25 cellular contexts compared by ENCODE assay signal in genomic region chr9:37986771-37987258, GRCh38.
DNase-seq lines count a peak whose midpoint lies in the region; ATAC-seq, FAIRE-seq and TF ChIP-seq lines count a peak whose summit lies in the region.
"Had no signal": no experiment of that assay in that cellular context is flagged by ENCODE, and none has a peak within 500 bp of the region (broad histone marks: within the 10 kb centered on the region; RNA-seq: fewer than 3 reads in every experiment).

No MANE protein-coding gene starts in this region.

- no peaks in the 10 kb centered on the region for H3K79me1 ChIP-seq in neuronal stem cell (ENCODE audit: low read depth, low read length)

- H2AFZ ChIP-seq in neuronal stem cell (ENCODE audit: low read length) = no peak overlapping the region

- peak overlapping the region; percentile 58 for H2AK5ac ChIP-seq in neuronal stem cell (ENCODE audit: low read depth, low read length)

- POLR2A ChIA-PET in CD8-positive, alpha-beta memory T cell (lab: Charles Lee) = no interaction called here

- H4K8ac ChIP-seq in neuronal stem cell (ENCODE audit: low read depth, low read length) = no peak overlapping the region

- H2BK5ac ChIP-seq in neuronal stem cell (ENCODE audit: low read length) = peak overlapping the region; percentile 29

- H3K27ac ChIP-seq in angular gyrus (ENCODE audit: low read depth, low read length) (peak overlapping the region; percentile 93), neuronal stem cell (replicated peaks; ENCODE audit: low read length) (no peak overlapping the region), tibial nerve (no peak overlapping the region)
- H3K27ac ChIP-seq in CD8-positive, alpha-beta memory T cell (ENCODE audit: low read depth, low read length) = no peak overlapping the region
- H3K27ac ChIP-seq: gastrocnemius medialis, HL-60, thyroid gland, WERI-Rb-1 had no signal

- no peak for DNase-seq in stimulated activated naive CD8-positive, alpha-beta T cell treated with anti-CD3 and anti-CD28 coated beads, Interleukin-15, amount 100 ng/mL, for 72 hours
- DNase-seq in stimulated activated naive CD8-positive, alpha-beta T cell treated with anti-CD3 and anti-CD28 coated beads, Interleukin-15, Interleukin-2, amounts not matched to agents 100 U/mL and 50 U/mL, for 24 hours = no peak
- DNase-seq in neuronal stem cell (ENCODE audit: low spot score) (no peak), GM19239 (ENCODE audit: insufficient read length, low spot score) (no peak), tibial nerve (ENCODE audit: low spot score in 2 of 2) (no peak), NCI-H526 treated with DMSO at 0.1 percent for 48 hours (lab: John Stamatoyannopoulos, UW) (no peak)
- DNase-seq in CD8-positive, alpha-beta memory T cell = no peak
- DNase-seq: activated CD8-positive, alpha-beta T cell treated with anti-CD3 and anti-CD28 coated beads for 36 hours; activated T-cell treated with anti-CD3 and anti-CD28 coated beads, Interleukin-2, amount 50 U/mL, for 24 hours; body of pancreas; dermis blood vessel endothelial cell; DMS79 treated with DMSO at 0.1 percent for 48 hours; gastrocnemius medialis; KG1; MV-4-11; NCI-H1930; stimulated activated CD4-positive, alpha-beta T cell treated with anti-CD3 and anti-CD28 coated beads, Interleukin-4, amount 100 ng/mL, for 1 hour; T-helper 17 cell; thyroid gland; WERI-Rb-1 had no signal

- H3K9ac ChIP-seq in neuronal stem cell (ENCODE audit: low read depth, low read length, poor library complexity) = no peak overlapping the region

- no peak overlapping the region for H3K23ac ChIP-seq in neuronal stem cell (ENCODE audit: low read depth, low read length, poor library complexity)

- no peaks in the 10 kb centered on the region for H3K9me3 Mint-ChIP-seq in stimulated activated naive CD8-positive, alpha-beta T cell treated with anti-CD3 and anti-CD28 coated beads, Interleukin-15, amount 100 ng/mL, for 72 hours
- H3K9me3 Mint-ChIP-seq in CD8-positive, alpha-beta memory T cell = no peaks in the 10 kb centered on the region
- H3K9me3 Mint-ChIP-seq: activated CD8-positive, alpha-beta T cell treated with anti-CD3 and anti-CD28 coated beads for 36 hours; activated naive CD4-positive, alpha-beta T cell treated with anti-CD3 and anti-CD28 coated beads, Interleukin-2, amount 50 U/mL, for 72 hours; activated T-cell treated with anti-CD3 and anti-CD28 coated beads, Interleukin-2, amount 50 U/mL, for 24 hours had no signal

- H3K36me3 Mint-ChIP-seq in CD8-positive, alpha-beta memory T cell = no peaks in the 10 kb centered on the region
- H3K36me3 Mint-ChIP-seq: activated naive CD4-positive, alpha-beta T cell treated with anti-CD3 and anti-CD28 coated beads, Interleukin-2, amount 50 U/mL, for 72 hours had no signal

- no CpG with 5 or more reads among the region's 15 CpGs for WGBS in neuronal stem cell (ENCODE audit: extremely low coverage in 2 of 2, insufficient read length in 2 of 2, insufficient replicate concordance in 1 of 2), 2 donors
- 81 to 95% methylated on average over 10 to 15 of the region's 15 CpGs for WGBS in tibial nerve, 2 donors

- no peak for TF ChIP-seq POLR2A in tibial nerve (IDR thresholded peaks at IDR 0.05)

- H3K27me3 ChIP-seq in neuronal stem cell (ENCODE audit: control insufficient read depth in 3 of 3, insufficient read depth in 3 of 3, low read depth in 1 of 3, low read length in 3 of 3) (no peaks in the 10 kb centered on the region), tibial nerve (no peaks in the 10 kb centered on the region)
- no peaks in the 10 kb centered on the region for H3K27me3 ChIP-seq in CD8-positive, alpha-beta memory T cell (ENCODE audit: insufficient read depth, low read length, poor library complexity, severe bottlenecking)
- H3K27me3 ChIP-seq: body of pancreas, gastrocnemius medialis, thyroid gland had no signal

- no peaks in the 10 kb centered on the region for H3K9me3 ChIP-seq in neuronal stem cell (replicated peaks in 1 of 2; ENCODE audit: control insufficient read depth in 2 of 2, insufficient read depth in 1 of 2, low read depth in 1 of 2, low read length in 2 of 2)
- H3K9me3 ChIP-seq in tibial nerve = no peaks in the 10 kb centered on the region
- no peaks in the 10 kb centered on the region for H3K9me3 ChIP-seq in CD8-positive, alpha-beta memory T cell (ENCODE audit: low read length)
- H3K9me3 ChIP-seq: body of pancreas, gastrocnemius medialis, thyroid gland had no signal

- no peak overlapping the region for H2BK120ac ChIP-seq in neuronal stem cell (ENCODE audit: low read depth, low read length)

- H3K36me3 ChIP-seq in neuronal stem cell (replicated peaks in 1 of 2; ENCODE audit: control insufficient read depth in 2 of 2, insufficient read depth in 2 of 2, low read length in 2 of 2) = no peaks in the 10 kb centered on the region
- no peaks in the 10 kb centered on the region for H3K36me3 ChIP-seq in tibial nerve
- no peaks in the 10 kb centered on the region for H3K36me3 ChIP-seq in CD8-positive, alpha-beta memory T cell (ENCODE audit: insufficient read depth, low read length)
- H3K36me3 ChIP-seq: gastrocnemius medialis, thyroid gland had no signal

- CTCF ChIA-PET in CD8-positive, alpha-beta memory T cell (lab: Charles Lee) = no interaction called here

- no peak overlapping the region for H3K4me2 ChIP-seq in neuronal stem cell (ENCODE audit: insufficient read depth, low read length, poor library complexity, severe bottlenecking)

- peak overlapping the region; percentile 29 for H3K18ac ChIP-seq in neuronal stem cell (ENCODE audit: low read length)

- H2BK12ac ChIP-seq in neuronal stem cell (ENCODE audit: low read length) = no peak overlapping the region

- H3K4me3 ChIP-seq in neuronal stem cell (ENCODE audit: low read length in 2 of 2) (no peak overlapping the region), tibial nerve (no peak overlapping the region)
- H3K4me3 ChIP-seq in CD8-positive, alpha-beta memory T cell (ENCODE audit: low read length) = no peak overlapping the region
- H3K4me3 ChIP-seq: body of pancreas, gastrocnemius medialis, skin epidermis, thyroid gland had no signal

- H4K91ac ChIP-seq in neuronal stem cell (ENCODE audit: low read depth, low read length, poor library complexity) = no peak overlapping the region

- no peak overlapping the region for H3K14ac ChIP-seq in neuronal stem cell (ENCODE audit: low read length)

- FAIRE-seq in GM19239 (lab: Jason Lieb, UNC) = no peak

- no peak for TF ChIP-seq EP300 in tibial nerve (IDR thresholded peaks at IDR 0.05)

- no peak overlapping the region for H3K4ac ChIP-seq in neuronal stem cell (ENCODE audit: low read length)

- peaks cover 7 to 8% of the 10 kb centered on the region in 2 donors for H3K4me1 ChIP-seq in neuronal stem cell (ENCODE audit: control insufficient read depth in 2 of 2, insufficient read depth in 1 of 2, low read depth in 1 of 2, low read length in 2 of 2)
- H3K4me1 ChIP-seq in tibial nerve = peaks cover 0 to 10% (median 0%) of the 10 kb centered on the region in 4 donors
- H3K4me1 ChIP-seq in CD8-positive, alpha-beta memory T cell (ENCODE audit: insufficient read depth, low read length) = no peaks in the 10 kb centered on the region

- H3K4me1 Mint-ChIP-seq in stimulated activated naive CD8-positive, alpha-beta T cell treated with anti-CD3 and anti-CD28 coated beads, Interleukin-15, amount 100 ng/mL, for 72 hours = peaks cover 12% of the 10 kb centered on the region
- no peaks in the 10 kb centered on the region for H3K4me1 Mint-ChIP-seq in CD8-positive, alpha-beta memory T cell

- H3K4me3 Mint-ChIP-seq in stimulated activated naive CD8-positive, alpha-beta T cell treated with anti-CD3 and anti-CD28 coated beads, Interleukin-15, amount 100 ng/mL, for 72 hours = no peak overlapping the region
- no peak overlapping the region for H3K4me3 Mint-ChIP-seq in CD8-positive, alpha-beta memory T cell
- H3K4me3 Mint-ChIP-seq: activated CD8-positive, alpha-beta T cell treated with anti-CD3 and anti-CD28 coated beads for 36 hours; activated T-cell treated with anti-CD3 and anti-CD28 coated beads, Interleukin-2, amount 50 U/mL, for 24 hours; T-helper 17 cell had no signal

- ATAC-seq in stimulated activated naive CD8-positive, alpha-beta T cell treated with anti-CD3 and anti-CD28 coated beads, Interleukin-15, amount 100 ng/mL, for 72 hours = peak; percentile 35
- ATAC-seq in stimulated activated naive CD8-positive, alpha-beta T cell treated with anti-CD3 and anti-CD28 coated beads, Interleukin-15, Interleukin-2, amounts not matched to agents 100 U/mL and 50 U/mL, for 24 hours = no peak
- ATAC-seq: activated CD8-positive, alpha-beta T cell treated with anti-CD3 and anti-CD28 coated beads for 36 hours; activated naive CD4-positive, alpha-beta T cell treated with anti-CD3 and anti-CD28 coated beads, Interleukin-2, amount 50 U/mL, for 72 hours; gastrocnemius medialis; HCT116; T-helper 17 cell had no signal

- TF ChIP-seq CTCF in tibial nerve (IDR thresholded peaks at IDR 0.05) = no peak

- H3K27me3 Mint-ChIP-seq in stimulated activated naive CD8-positive, alpha-beta T cell treated with anti-CD3 and anti-CD28 coated beads, Interleukin-15, amount 100 ng/mL, for 72 hours = no peaks in the 10 kb centered on the region
- peaks cover 1 to 3% of the 10 kb centered on the region in 2 donors for H3K27me3 Mint-ChIP-seq in CD8-positive, alpha-beta memory T cell
- H3K27me3 Mint-ChIP-seq: activated CD8-positive, alpha-beta T cell treated with anti-CD3 and anti-CD28 coated beads for 36 hours; activated T-cell treated with anti-CD3 and anti-CD28 coated beads, Interleukin-2, amount 50 U/mL, for 24 hours had no signal

- H3K27ac Mint-ChIP-seq in stimulated activated naive CD8-positive, alpha-beta T cell treated with anti-CD3 and anti-CD28 coated beads, Interleukin-15, amount 100 ng/mL, for 72 hours = no peak overlapping the region
- H3K27ac Mint-ChIP-seq in CD8-positive, alpha-beta memory T cell = no peak overlapping the region
- H3K27ac Mint-ChIP-seq: activated CD8-positive, alpha-beta T cell treated with anti-CD3 and anti-CD28 coated beads for 36 hours; activated T-cell treated with anti-CD3 and anti-CD28 coated beads, Interleukin-2, amount 50 U/mL, for 24 hours; T-helper 17 cell had no signal

- H2BK15ac ChIP-seq in neuronal stem cell (ENCODE audit: low read length) = no peak overlapping the region
